In genomic region chr10:48456361-48456804, GRCh38 we compare ENCODE assay signal across 10 cellular contexts.
DNase-seq lines count a peak whose midpoint lies in the region; TF ChIP-seq lines count a peak whose summit lies in the region.
"Had no signal": no experiment of that assay in that cellular context is flagged by ENCODE, and none has a peak within 500 bp of the region (broad histone marks: within the 10 kb centered on the region; RNA-seq: fewer than 3 reads in every experiment).

No MANE protein-coding gene starts in this region.

- H3K27ac ChIP-seq in WERI-Rb-1 (peak overlapping the region; percentile 35; the same call in 1 of the 2 replicates), tibial artery (no peak overlapping the region)

- H3K27me3 ChIP-seq in WERI-Rb-1 (ENCODE audit: insufficient read depth, low read depth, severe bottlenecking) (no peaks in the 10 kb centered on the region), tibial artery (no peaks in the 10 kb centered on the region)

- no peaks in the 10 kb centered on the region for H3K9me3 ChIP-seq in WERI-Rb-1 (ENCODE audit: severe bottlenecking)
- no peaks in the 10 kb centered on the region for H3K9me3 ChIP-seq in tibial artery

- H3K36me3 ChIP-seq in WERI-Rb-1 = no peaks in the 10 kb centered on the region
- peaks cover 0 to 8% (median 0%) of the 10 kb centered on the region in 3 donors for H3K36me3 ChIP-seq in tibial artery

- intact Hi-C loops in tibial artery (cut with DNase I; ENCODE audit: low total_unique reads) = no loop called here

- TF ChIP-seq CTCF in WERI-Rb-1 (IDR thresholded peaks at IDR 0.05; ENCODE audit: low read depth, low read length) (no peak), tibial artery (IDR thresholded peaks at IDR 0.05) (no peak)

- no peak overlapping the region for H3K4me3 ChIP-seq in WERI-Rb-1 (ENCODE audit: low read depth, low read length)
- H3K4me3 ChIP-seq in tibial artery = no peak overlapping the region

- H3K4me1 ChIP-seq in tibial artery = no peaks in the 10 kb centered on the region

- peak; percentile 4 to 7 for DNase-seq in activated T-cell treated with anti-CD3 and anti-CD28 coated beads, Interleukin-2, amount 50 U/mL, for 48 hours
- DNase-seq in activated T-cell treated with anti-CD3 and anti-CD28 coated beads for 4 hours (no peak), WERI-Rb-1 (peak; percentile 78), kidney tubule cell (ENCODE audit: low spot score) (peak; percentile 30), tibial artery (peak; percentile 71 to 79), SHP77 treated with DMSO at 0.1 percent for 48 hours (lab: John Stamatoyannopoulos, UW) (no peak), NCI-H2171 treated with DMSO at 0.1 percent for 48 hours (lab: John Stamatoyannopoulos, UW) (no peak)
- no peak for DNase-seq in effector CD4-positive, alpha-beta T cell
- DNase-seq: CD4-positive, alpha-beta memory T cell; NCI-H526 treated with DMSO at 0.1 percent for 48 hours had no signal

Comparison
In these comparisons a context has a peak if more than half of its experiments do, and no peak if none do; other contexts are left out.
1. DNase-seq: peak in activated T-cell treated with anti-CD3 and anti-CD28 coated beads, Interleukin-2, amount 50 U/mL, for 48 hours (2 of 2), WERI-Rb-1 (single experiment), kidney tubule cell (single experiment) and tibial artery (2 of 2); none in activated T-cell treated with anti-CD3 and anti-CD28 coated beads for 4 hours (single experiment), effector CD4-positive, alpha-beta T cell (single experiment), SHP77 treated with DMSO at 0.1 percent for 48 hours (single experiment) and NCI-H2171 treated with DMSO at 0.1 percent for 48 hours (single experiment).